In genomic region chr11:75820636-75821035, GRCh38 we compare ENCODE assay signal across 17 cellular contexts. TPM values are rescaled to one million over a fixed set of nuclear protein-coding genes. Genes with fewer than 3 reads are reported as not detected.
DNase-seq lines count a peak whose midpoint lies in the region; ATAC-seq and TF ChIP-seq lines count a peak whose summit lies in the region.
"Had no signal": no experiment of that assay in that cellular context is flagged by ENCODE, and none has a peak within 500 bp of the region (broad histone marks: within the 10 kb centered on the region; RNA-seq: fewer than 3 reads in every experiment).

No MANE protein-coding gene starts in this region.

- H3K4me3 Mint-ChIP-seq in activated naive CD8-positive, alpha-beta T cell, result no peak overlapping the region
- H3K4me3 Mint-ChIP-seq in activated naive CD8-positive, alpha-beta T cell treated with anti-CD3 and anti-CD28 coated beads for 36 hours, result no peak overlapping the region
- no peak overlapping the region for H3K4me3 Mint-ChIP-seq in activated B cell treated with CpG ODN at 0.5 μM for 24 hours
- no peak overlapping the region for H3K4me3 Mint-ChIP-seq in stimulated activated memory B cell treated with anti-CD40 and anti-IgM and Interleukin-4, amounts not matched to agents 10 μg/mL and 1 μg/mL and 100 μg/mL, for 72 hours
- no peak overlapping the region for H3K4me3 Mint-ChIP-seq in effector memory CD8-positive, alpha-beta T cell
- no peak overlapping the region for H3K4me3 Mint-ChIP-seq in activated T-cell treated with anti-CD3 and anti-CD28 coated beads, Interleukin-2, amount 50 U/mL, for 24 hours
- H3K4me3 Mint-ChIP-seq: CD14-positive monocyte, neural progenitor cell had no signal

- ATAC-seq in activated B cell treated with CpG ODN at 0.5 μM for 24 hours (ENCODE audit: low read depth), result no peak
- no peak for ATAC-seq in stimulated activated memory B cell treated with anti-CD40 and anti-IgM and Interleukin-4, amounts not matched to agents 10 μg/mL and 1 μg/mL and 100 μg/mL, for 72 hours
- ATAC-seq in effector memory CD8-positive, alpha-beta T cell (replicated peaks), result no peak

- no peak for TF ChIP-seq CTCF in activated B cell treated with CpG ODN at 0.5 μM for 24 hours (IDR thresholded peaks at IDR 0.05)

- H3K4me1 Mint-ChIP-seq in activated naive CD8-positive, alpha-beta T cell (ENCODE audit: low read depth), result peaks cover 41% of the 10 kb centered on the region
- peaks cover 42% of the 10 kb centered on the region for H3K4me1 Mint-ChIP-seq in activated naive CD8-positive, alpha-beta T cell treated with anti-CD3 and anti-CD28 coated beads for 36 hours
- H3K4me1 Mint-ChIP-seq in activated B cell treated with CpG ODN at 0.5 μM for 24 hours, result peaks cover 71% of the 10 kb centered on the region
- H3K4me1 Mint-ChIP-seq in stimulated activated memory B cell treated with anti-CD40 and anti-IgM and Interleukin-4, amounts not matched to agents 10 μg/mL and 1 μg/mL and 100 μg/mL, for 72 hours, result peaks cover 73% of the 10 kb centered on the region
- peaks cover 20 to 32% of the 10 kb centered on the region in 2 donors for H3K4me1 Mint-ChIP-seq in effector memory CD8-positive, alpha-beta T cell (ENCODE audit: low read depth in 2 of 2)
- peaks cover 42% of the 10 kb centered on the region for H3K4me1 Mint-ChIP-seq in activated T-cell treated with anti-CD3 and anti-CD28 coated beads, Interleukin-2, amount 50 U/mL, for 24 hours (ENCODE audit: low read depth)

- intact Hi-C loops in activated B cell treated with CpG ODN at 0.5 μM for 24 hours (cut with micrococcal nuclease), result loop anchor here (5.0 kb wide), 2 partner anchors 807 to 852 kb away; partner anchors contain the start of gene LRRC32

- H3K36me3 Mint-ChIP-seq in activated naive CD8-positive, alpha-beta T cell, result peaks cover 11% of the 10 kb centered on the region
- H3K36me3 Mint-ChIP-seq in activated naive CD8-positive, alpha-beta T cell treated with anti-CD3 and anti-CD28 coated beads for 36 hours, result peaks cover 16% of the 10 kb centered on the region
- H3K36me3 Mint-ChIP-seq in activated B cell treated with CpG ODN at 0.5 μM for 24 hours (ENCODE audit: low read depth), result peaks cover 25% of the 10 kb centered on the region
- peaks cover 30% of the 10 kb centered on the region for H3K36me3 Mint-ChIP-seq in stimulated activated memory B cell treated with anti-CD40 and anti-IgM and Interleukin-4, amounts not matched to agents 10 μg/mL and 1 μg/mL and 100 μg/mL, for 72 hours
- peaks cover 4% of the 10 kb centered on the region for H3K36me3 Mint-ChIP-seq in effector memory CD8-positive, alpha-beta T cell (ENCODE audit: insufficient read depth)
- H3K36me3 Mint-ChIP-seq in activated T-cell treated with anti-CD3 and anti-CD28 coated beads, Interleukin-2, amount 50 U/mL, for 24 hours (ENCODE audit: low read depth), result peaks cover 25% of the 10 kb centered on the region

- H3K9me3 Mint-ChIP-seq in activated naive CD8-positive, alpha-beta T cell (ENCODE audit: low read depth), result no peaks in the 10 kb centered on the region
- H3K9me3 Mint-ChIP-seq in activated naive CD8-positive, alpha-beta T cell treated with anti-CD3 and anti-CD28 coated beads for 36 hours, result no peaks in the 10 kb centered on the region
- H3K9me3 Mint-ChIP-seq in activated B cell treated with CpG ODN at 0.5 μM for 24 hours, result no peaks in the 10 kb centered on the region
- H3K9me3 Mint-ChIP-seq in stimulated activated memory B cell treated with anti-CD40 and anti-IgM and Interleukin-4, amounts not matched to agents 10 μg/mL and 1 μg/mL and 100 μg/mL, for 72 hours, result no peaks in the 10 kb centered on the region
- no peaks in the 10 kb centered on the region for H3K9me3 Mint-ChIP-seq in effector memory CD8-positive, alpha-beta T cell
- no peaks in the 10 kb centered on the region for H3K9me3 Mint-ChIP-seq in activated T-cell treated with anti-CD3 and anti-CD28 coated beads, Interleukin-2, amount 50 U/mL, for 24 hours
- H3K9me3 Mint-ChIP-seq: CD14-positive monocyte, neural progenitor cell had no signal

- no peaks in the 10 kb centered on the region for H3K27me3 Mint-ChIP-seq in activated naive CD8-positive, alpha-beta T cell
- no peaks in the 10 kb centered on the region for H3K27me3 Mint-ChIP-seq in activated naive CD8-positive, alpha-beta T cell treated with anti-CD3 and anti-CD28 coated beads for 36 hours
- H3K27me3 Mint-ChIP-seq in activated B cell treated with CpG ODN at 0.5 μM for 24 hours, result no peaks in the 10 kb centered on the region
- no peaks in the 10 kb centered on the region for H3K27me3 Mint-ChIP-seq in stimulated activated memory B cell treated with anti-CD40 and anti-IgM and Interleukin-4, amounts not matched to agents 10 μg/mL and 1 μg/mL and 100 μg/mL, for 72 hours
- H3K27me3 Mint-ChIP-seq in effector memory CD8-positive, alpha-beta T cell, result no peaks in the 10 kb centered on the region
- no peaks in the 10 kb centered on the region for H3K27me3 Mint-ChIP-seq in activated T-cell treated with anti-CD3 and anti-CD28 coated beads, Interleukin-2, amount 50 U/mL, for 24 hours

- H3K27ac Mint-ChIP-seq in activated naive CD8-positive, alpha-beta T cell, result peak overlapping the region; percentile 6
- no peak overlapping the region for H3K27ac Mint-ChIP-seq in activated naive CD8-positive, alpha-beta T cell treated with anti-CD3 and anti-CD28 coated beads for 36 hours
- peak overlapping the region; percentile 76 for H3K27ac Mint-ChIP-seq in activated B cell treated with CpG ODN at 0.5 μM for 24 hours
- peak overlapping the region; percentile 87 for H3K27ac Mint-ChIP-seq in stimulated activated memory B cell treated with anti-CD40 and anti-IgM and Interleukin-4, amounts not matched to agents 10 μg/mL and 1 μg/mL and 100 μg/mL, for 72 hours
- no peak overlapping the region for H3K27ac Mint-ChIP-seq in effector memory CD8-positive, alpha-beta T cell
- H3K27ac Mint-ChIP-seq in activated T-cell treated with anti-CD3 and anti-CD28 coated beads, Interleukin-2, amount 50 U/mL, for 24 hours, result no peak overlapping the region
- H3K27ac Mint-ChIP-seq: neural progenitor cell had no signal

- DNase-seq in activated naive CD8-positive, alpha-beta T cell treated with anti-CD3 and anti-CD28 coated beads for 36 hours, result no peak
- no peak for DNase-seq in activated B cell treated with CpG ODN at 0.5 μM for 24 hours
- peak; percentile 58 for DNase-seq in fibroblast of peridontal ligament (ENCODE audit: extremely low read depth)
- no peak for DNase-seq in KG1 (lab: John Stamatoyannopoulos, UW)
- no peak for DNase-seq in effector memory CD8-positive, alpha-beta T cell
- DNase-seq in activated T-cell treated with anti-CD3 and anti-CD28 coated beads, Interleukin-2, amount 50 U/mL, for 24 hours, result no peak
- DNase-seq: activated CD8-positive, alpha-beta memory T cell treated with anti-CD3 and anti-CD28 coated beads for 24 hours; DND-41; kidney; NCI-H2081 treated with DMSO at 0.1 percent for 48 hours; NCI-H524 treated with DMSO at 0.1 percent for 48 hours; substantia nigra; SW 1271 had no signal

- POLR2A ChIA-PET in activated B cell treated with CpG ODN at 0.5 μM for 24 hours (lab: Charles Lee), result interaction anchor here (0.6 kb wide), 1 partner anchor 243 kb away, joined by 3 read pairs; no protein-coding TSS in a partner anchor

- CTCF ChIA-PET in activated B cell treated with CpG ODN at 0.5 μM for 24 hours (lab: Charles Lee), result interaction anchor here (0.7 kb wide), 1 partner anchor 46 kb away, joined by 3 read pairs; no protein-coding TSS in a partner anchor

RNA-seq across cellular contexts. Expression of gene UVRAG, which starts 5.6 kb away (rescaled TPM):
- 10 to 100 TPM; 16.8 to 17.7 TPM for total RNA-seq in activated naive CD8-positive, alpha-beta T cell treated with anti-CD3 and anti-CD28 coated beads for 36 hours
- 86.8 and 103 TPM in 2 replicates for total RNA-seq in activated B cell treated with CpG ODN at 0.5 μM for 24 hours

RNA-seq across cellular contexts. Expression of gene DGAT2, which starts 52.1 kb away (rescaled TPM):
- total RNA-seq in activated naive CD8-positive, alpha-beta T cell treated with anti-CD3 and anti-CD28 coated beads for 36 hours, result 1 to 10 TPM; 1.6 to 1.9 TPM
- total RNA-seq in activated B cell treated with CpG ODN at 0.5 μM for 24 hours, result 6.9 and 7.9 TPM in 2 replicates

Comparison
In these comparisons a context has a peak if more than half of its experiments do, and no peak if none do; other contexts are left out.
1. H3K27ac Mint-ChIP-seq: peak in activated naive CD8-positive, alpha-beta T cell (single experiment), activated B cell treated with CpG ODN at 0.5 μM for 24 hours (single experiment) and stimulated activated memory B cell treated with anti-CD40 and anti-IgM and Interleukin-4, amounts not matched to agents 10 μg/mL and 1 μg/mL and 100 μg/mL, for 72 hours (single experiment); none in activated naive CD8-positive, alpha-beta T cell treated with anti-CD3 and anti-CD28 coated beads for 36 hours (single experiment), effector memory CD8-positive, alpha-beta T cell (0 of 2) and activated T-cell treated with anti-CD3 and anti-CD28 coated beads, Interleukin-2, amount 50 U/mL, for 24 hours (single experiment).